ENCODE assay signal across 8 cellular contexts in genomic region chr2:100580474-100581264, GRCh38. TPM values are rescaled to one million over a fixed set of nuclear protein-coding genes. Genes with fewer than 3 reads are reported as not detected.
A peak's percentile ranks its signal among the peaks of the same experiment; 100 is the strongest.
DNase-seq lines count a peak whose midpoint lies in the region; ATAC-seq and TF ChIP-seq lines count a peak whose summit lies in the region.

No MANE protein-coding gene starts in this region.

- H3K4me1 ChIP-seq in esophagus (ENCODE audit: control insufficient read depth in 2 of 2, insufficient read depth in 2 of 2, low read length in 1 of 2) = no peaks in the 10 kb centered on the region
- no peaks in the 10 kb centered on the region for H3K4me1 ChIP-seq in testis

- ATAC-seq in GM19395 (IDR thresholded peaks at IDR 0.05; ENCODE audit: unreplicated experiment) (peak; percentile 89), HG03354 (IDR thresholded peaks at IDR 0.05; ENCODE audit: poor library complexity, severe bottlenecking, unreplicated experiment) (peak; percentile 80), GM18870 (IDR thresholded peaks at IDR 0.05; ENCODE audit: unreplicated experiment) (no peak)

- peak; percentile 33 for DNase-seq in activated CD4-positive, alpha-beta T cell treated with anti-CD3 and anti-CD28 coated beads for 48 hours
- DNase-seq in testis (peak; percentile 38), A172 (ENCODE audit: low spot score) (no peak), 8988T (no peak)

- no peak overlapping the region for H3K4me3 ChIP-seq in esophagus (ENCODE audit: low read depth in 1 of 2, low read length in 2 of 2)
- no peak overlapping the region for H3K4me3 ChIP-seq in testis

- peak overlapping the region; percentile 11 to 62 for H3K27ac ChIP-seq in esophagus (ENCODE audit: low read depth in 2 of 2, low read length in 1 of 2)
- no peak overlapping the region for H3K27ac ChIP-seq in testis

- H3K9me3 ChIP-seq in esophagus (ENCODE audit: control insufficient read depth in 2 of 2, insufficient read depth in 1 of 2, low read depth in 1 of 2, low read length in 1 of 2) (no peaks in the 10 kb centered on the region), testis (no peaks in the 10 kb centered on the region)

- no peaks in the 10 kb centered on the region for H3K27me3 ChIP-seq in esophagus (ENCODE audit: control insufficient read depth in 1 of 2, insufficient read depth in 2 of 2, low read length in 2 of 2)
- H3K27me3 ChIP-seq in testis = no peaks in the 10 kb centered on the region

- TF ChIP-seq CTCF in testis (IDR thresholded peaks at IDR 0.05) = no peak

- 70 to 71% methylated on average over 13 of the region's 13 CpGs for WGBS in esophagus, 2 donors
- 83 to 92% methylated on average over 13 of the region's 13 CpGs for WGBS in testis, 2 donors

- H3K36me3 ChIP-seq in esophagus (ENCODE audit: control insufficient read depth in 2 of 2, insufficient read depth in 2 of 2, low read length in 1 of 2) (no peaks in the 10 kb centered on the region), testis (ENCODE audit: low read depth, missing control alignments) (no peaks in the 10 kb centered on the region)

- no peak for TF ChIP-seq POLR2A in testis (IDR thresholded peaks at IDR 0.05)

- intact Hi-C loops in testis (cut with DNase I; ENCODE audit: low total_unique reads) = no loop called here

RNA-seq across cellular contexts. Expression of gene PDCL3, which starts 17.9 kb away (rescaled TPM):
- polyA plus RNA-seq in esophagus (10 to 100 TPM; 22.4 to 35.4 TPM), testis (ENCODE audit: insufficient read depth, low read depth, low replicate concordance) (33.3 TPM)
- 10 to 100 TPM; 26.4 to 35.4 TPM for total RNA-seq in testis
- 40.3 and 41.3 TPM in 2 replicates for total RNA-seq in A172 (2014; rRNA removed; shearing (Covaris generic))

Comparison
In these comparisons a context has a peak if more than half of its experiments do, and no peak if none do; other contexts are left out.
1. DNase-seq: peak in activated CD4-positive, alpha-beta T cell treated with anti-CD3 and anti-CD28 coated beads for 48 hours (single experiment) and testis (single experiment); none in A172 (single experiment) and 8988T (single experiment).
2. H3K27ac ChIP-seq: peak in esophagus (2 of 2); none in testis (0 of 2).